Comparison of ENCODE assay signal across 1 cellular context in genomic region chr6:5234869-5235268, GRCh38.
TF ChIP-seq lines count a peak whose summit lies in the region.

No MANE protein-coding gene starts in this region.

TF ChIP-seq in SK-N-SH, 30 proteins besides CTCF, POLR2A, EP300 and RAD21 (continued from another document):
- TF ChIP-seq ZBTB33 (IDR thresholded peaks at IDR 0.05; ENCODE audit: borderline replicate concordance, low read depth), result no peak
- TF ChIP-seq GABPA (IDR thresholded peaks at IDR 0.05; ENCODE audit: low read depth), result no peak
- TF ChIP-seq RXRA (IDR thresholded peaks at IDR 0.05; ENCODE audit: borderline replicate concordance, low read depth), result no peak
